Comparison of ENCODE assay signal across 10 cellular contexts in the genomic region with DNA sequence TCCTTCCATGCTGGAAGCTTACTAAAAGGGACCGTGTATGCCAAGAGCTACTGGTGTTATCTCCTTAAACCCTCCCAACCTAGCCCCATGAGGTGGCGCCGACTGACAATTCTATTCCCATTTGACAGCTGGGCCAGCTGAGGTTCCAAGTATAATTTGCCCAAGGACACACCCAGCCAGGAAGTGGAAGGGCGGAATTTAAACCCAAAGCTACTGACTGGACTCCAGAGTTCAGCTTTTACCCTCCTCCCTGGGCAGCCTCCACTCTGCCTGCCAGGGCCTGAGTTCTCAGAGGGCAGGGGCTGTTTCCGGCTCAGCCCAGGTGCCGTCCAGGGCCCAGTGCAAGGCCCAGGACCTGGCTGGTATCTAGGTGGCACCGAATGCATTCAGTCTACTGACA.
DNase-seq lines count a peak whose midpoint lies in the region; ATAC-seq and TF ChIP-seq lines count a peak whose summit lies in the region.
"Had no signal": no experiment of that assay in that cellular context is flagged by ENCODE, and none has a peak within 500 bp of the region (broad histone marks: within the 10 kb centered on the region; RNA-seq: fewer than 3 reads in every experiment).

No MANE protein-coding gene starts in this region.

- H3K9ac ChIP-seq in skeletal muscle tissue (ENCODE audit: low read depth in 1 of 3, low read length in 3 of 3): no peak overlapping the region

- H3K4me1 ChIP-seq in GM23338 (ENCODE audit: insufficient read depth) (peaks cover 3% of the 10 kb centered on the region), ascending aorta (peaks cover 17 to 18% of the 10 kb centered on the region in 2 donors), skeletal muscle tissue (ENCODE audit: control insufficient read depth in 3 of 3, insufficient read depth in 3 of 3, low read length in 3 of 3) (peaks cover 18 to 24% (median 19%) of the 10 kb centered on the region in 3 donors)

- peak overlapping the region; percentile 95; the same call in 1 of the 2 replicates for H3K4me2 ChIP-seq in GM23338

- H3K27me3 ChIP-seq in GM23338 (ENCODE audit: insufficient read depth): peaks cover 54% of the 10 kb centered on the region
- H3K27me3 ChIP-seq in ascending aorta: no peaks in the 10 kb centered on the region
- peaks cover 0 to 5% (median 0%) of the 10 kb centered on the region in 3 donors for H3K27me3 ChIP-seq in skeletal muscle tissue (ENCODE audit: control insufficient read depth in 3 of 3, insufficient read depth in 3 of 3, low read length in 3 of 3)

- H3K27me3 Mint-ChIP-seq in GM23338 (ENCODE audit: insufficient read depth, low read depth, poor library complexity): peaks cover 30% of the 10 kb centered on the region

- H3F3A ChIP-seq in GM23338 (replicated peaks; ENCODE audit: low read depth): no peaks in the 10 kb centered on the region

- H3K36me3 ChIP-seq in GM23338 (ENCODE audit: insufficient read depth): no peaks in the 10 kb centered on the region
- no peaks in the 10 kb centered on the region for H3K36me3 ChIP-seq in ascending aorta
- H3K36me3 ChIP-seq in skeletal muscle tissue (ENCODE audit: control insufficient read depth in 3 of 3, insufficient read depth in 3 of 3, low read length in 3 of 3): no peaks in the 10 kb centered on the region
- H3K36me3 ChIP-seq: WERI-Rb-1 had no signal

- ATAC-seq in GM23338 (no peak), left colon (peak; percentile 34), GM19463 (IDR thresholded peaks at IDR 0.05; ENCODE audit: unreplicated experiment) (no peak)

- peaks cover under 1% of the 10 kb centered on the region; the same call in 1 of the 3 replicates for H3K9me3 Mint-ChIP-seq in GM23338

- H3K27ac Mint-ChIP-seq in GM23338: no peak overlapping the region

- H2AFZ ChIP-seq in GM23338: no peak overlapping the region; the same call in 1 of the 2 replicates

- H3K27ac ChIP-seq in GM23338 (ENCODE audit: low read depth) (no peak overlapping the region), ascending aorta (peak overlapping the region; percentile 83 to 94), skeletal muscle tissue (ENCODE audit: low read depth, low read length) (peak overlapping the region; percentile 76)
- H3K27ac ChIP-seq: WERI-Rb-1 had no signal

- TF ChIP-seq CTCF in GM23338 (conservative IDR thresholded peaks at IDR 0.05; ENCODE audit: low read depth in 2 of 2) (peak in 1 of 2 experiments; percentile 50; a peak in 2 of 4 replicates), ascending aorta (IDR thresholded peaks at IDR 0.05) (no peak)

- no peaks in the 10 kb centered on the region; the same call in 2 of the 3 replicates for H3K36me3 Mint-ChIP-seq in GM23338 (ENCODE audit: low read depth)

- no peaks in the 10 kb centered on the region for H4K20me1 ChIP-seq in GM23338 (replicated peaks; ENCODE audit: insufficient read depth)

- H3K9me2 ChIP-seq in GM23338 (ENCODE audit: insufficient read depth): no peaks in the 10 kb centered on the region

- no peaks in the 10 kb centered on the region for H3K9me3 ChIP-seq in ascending aorta
- H3K9me3 ChIP-seq in skeletal muscle tissue (ENCODE audit: control insufficient read depth in 3 of 3, low read length in 3 of 3): no peaks in the 10 kb centered on the region

- no peaks in the 10 kb centered on the region for H3K79me2 ChIP-seq in GM23338 (replicated peaks; ENCODE audit: insufficient read depth)

- peaks cover 9% of the 10 kb centered on the region for H3K4me1 Mint-ChIP-seq in GM23338

- DNase-seq in GM23338 (ENCODE audit: low spot score) (no peak), ascending aorta (ENCODE audit: low spot score in 2 of 2) (peak in 1 of 2 donors; percentile 69), left colon (no peak), NCI-H2081 (lab: John Stamatoyannopoulos, UW) (no peak), NCI-H82 treated with DMSO at 0.1 percent for 48 hours (lab: John Stamatoyannopoulos, UW; ENCODE audit: unreplicated experiment) (no peak)
- no peak for DNase-seq in activated effector memory CD4-positive, alpha-beta T cell treated with anti-CD3 and anti-CD28 coated beads, Interleukin-2, amount 50 U/mL, for 16 hours
- DNase-seq: NCI-H774, WERI-Rb-1 had no signal

- intact Hi-C loops in ascending aorta (cut with DNase I) (loop anchor here (5.0 kb wide), 1 partner anchor 372 kb away; a partner anchor contains a TSS), left colon (cut with DNase I, micrococcal nuclease) (no loop called here)

- H3K4me3 ChIP-seq in GM23338 (peak overlapping the region; percentile 65; the same call in 1 of the 2 replicates), ascending aorta (peak overlapping the region in 1 of 2 donors; percentile 82), skeletal muscle tissue (ENCODE audit: low read length in 3 of 3) (peak overlapping the region; percentile 48 to 54 (median 51))

- H3K4me3 Mint-ChIP-seq in GM23338: peak overlapping the region; percentile 68

TF ChIP-seq in GM23338, 12 proteins besides CTCF, POLR2A, EP300 and RAD21 (continues in another document):
- TF ChIP-seq, protein P1, sequence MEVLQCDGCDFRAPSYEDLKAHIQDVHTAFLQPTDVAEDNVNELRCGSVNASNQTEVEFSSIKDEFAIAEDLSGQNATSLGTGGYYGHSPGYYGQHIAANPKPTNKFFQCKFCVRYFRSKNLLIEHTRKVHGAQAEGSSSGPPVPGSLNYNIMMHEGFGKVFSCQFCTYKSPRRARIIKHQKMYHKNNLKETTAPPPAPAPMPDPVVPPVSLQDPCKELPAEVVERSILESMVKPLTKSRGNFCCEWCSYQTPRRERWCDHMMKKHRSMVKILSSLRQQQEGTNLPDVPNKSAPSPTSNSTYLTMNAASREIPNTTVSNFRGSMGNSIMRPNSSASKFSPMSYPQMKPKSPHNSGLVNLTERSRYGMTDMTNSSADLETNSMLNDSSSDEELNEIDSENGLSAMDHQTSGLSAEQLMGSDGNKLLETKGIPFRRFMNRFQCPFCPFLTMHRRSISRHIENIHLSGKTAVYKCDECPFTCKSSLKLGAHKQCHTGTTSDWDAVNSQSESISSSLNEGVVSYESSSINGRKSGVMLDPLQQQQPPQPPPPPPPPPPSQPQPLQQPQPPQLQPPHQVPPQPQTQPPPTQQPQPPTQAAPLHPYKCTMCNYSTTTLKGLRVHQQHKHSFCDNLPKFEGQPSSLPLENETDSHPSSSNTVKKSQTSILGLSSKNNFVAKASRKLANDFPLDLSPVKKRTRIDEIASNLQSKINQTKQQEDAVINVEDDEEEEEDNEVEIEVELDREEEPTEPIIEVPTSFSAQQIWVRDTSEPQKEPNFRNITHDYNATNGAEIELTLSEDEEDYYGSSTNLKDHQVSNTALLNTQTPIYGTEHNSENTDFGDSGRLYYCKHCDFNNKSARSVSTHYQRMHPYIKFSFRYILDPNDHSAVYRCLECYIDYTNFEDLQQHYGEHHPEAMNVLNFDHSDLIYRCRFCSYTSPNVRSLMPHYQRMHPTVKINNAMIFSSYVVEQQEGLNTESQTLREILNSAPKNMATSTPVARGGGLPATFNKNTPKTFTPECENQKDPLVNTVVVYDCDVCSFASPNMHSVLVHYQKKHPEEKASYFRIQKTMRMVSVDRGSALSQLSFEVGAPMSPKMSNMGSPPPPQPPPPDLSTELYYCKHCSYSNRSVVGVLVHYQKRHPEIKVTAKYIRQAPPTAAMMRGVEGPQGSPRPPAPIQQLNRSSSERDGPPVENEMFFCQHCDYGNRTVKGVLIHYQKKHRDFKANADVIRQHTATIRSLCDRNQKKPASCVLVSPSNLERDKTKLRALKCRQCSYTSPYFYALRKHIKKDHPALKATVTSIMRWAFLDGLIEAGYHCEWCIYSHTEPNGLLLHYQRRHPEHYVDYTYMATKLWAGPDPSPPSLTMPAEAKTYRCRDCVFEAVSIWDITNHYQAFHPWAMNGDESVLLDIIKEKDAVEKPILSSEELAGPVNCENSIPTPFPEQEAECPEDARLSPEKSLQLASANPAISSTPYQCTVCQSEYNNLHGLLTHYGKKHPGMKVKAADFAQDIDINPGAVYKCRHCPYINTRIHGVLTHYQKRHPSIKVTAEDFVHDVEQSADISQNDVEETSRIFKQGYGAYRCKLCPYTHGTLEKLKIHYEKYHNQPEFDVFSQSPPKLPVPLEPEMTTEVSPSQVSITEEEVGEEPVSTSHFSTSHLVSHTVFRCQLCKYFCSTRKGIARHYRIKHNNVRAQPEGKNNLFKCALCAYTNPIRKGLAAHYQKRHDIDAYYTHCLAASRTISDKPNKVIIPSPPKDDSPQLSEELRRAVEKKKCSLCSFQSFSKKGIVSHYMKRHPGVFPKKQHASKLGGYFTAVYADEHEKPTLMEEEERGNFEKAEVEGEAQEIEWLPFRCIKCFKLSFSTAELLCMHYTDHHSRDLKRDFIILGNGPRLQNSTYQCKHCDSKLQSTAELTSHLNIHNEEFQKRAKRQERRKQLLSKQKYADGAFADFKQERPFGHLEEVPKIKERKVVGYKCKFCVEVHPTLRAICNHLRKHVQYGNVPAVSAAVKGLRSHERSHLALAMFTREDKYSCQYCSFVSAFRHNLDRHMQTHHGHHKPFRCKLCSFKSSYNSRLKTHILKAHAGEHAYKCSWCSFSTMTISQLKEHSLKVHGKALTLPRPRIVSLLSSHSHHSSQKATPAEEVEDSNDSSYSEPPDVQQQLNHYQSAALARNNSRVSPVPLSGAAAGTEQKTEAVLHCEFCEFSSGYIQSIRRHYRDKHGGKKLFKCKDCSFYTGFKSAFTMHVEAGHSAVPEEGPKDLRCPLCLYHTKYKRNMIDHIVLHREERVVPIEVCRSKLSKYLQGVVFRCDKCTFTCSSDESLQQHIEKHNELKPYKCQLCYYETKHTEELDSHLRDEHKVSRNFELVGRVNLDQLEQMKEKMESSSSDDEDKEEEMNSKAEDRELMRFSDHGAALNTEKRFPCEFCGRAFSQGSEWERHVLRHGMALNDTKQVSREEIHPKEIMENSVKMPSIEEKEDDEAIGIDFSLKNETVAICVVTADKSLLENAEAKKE (CRISPR knock-in tag; IDR thresholded peaks at IDR 0.05): no peak
- TF ChIP-seq NANOG (IDR thresholded peaks at IDR 0.05; ENCODE audit: borderline replicate concordance) (no peak), EZH2phosphoT487 (IDR thresholded peaks at IDR 0.05; ENCODE audit: unreplicated experiment) (no peak)
